ENCODE assay signal across 8 cellular contexts in the genomic region with DNA sequence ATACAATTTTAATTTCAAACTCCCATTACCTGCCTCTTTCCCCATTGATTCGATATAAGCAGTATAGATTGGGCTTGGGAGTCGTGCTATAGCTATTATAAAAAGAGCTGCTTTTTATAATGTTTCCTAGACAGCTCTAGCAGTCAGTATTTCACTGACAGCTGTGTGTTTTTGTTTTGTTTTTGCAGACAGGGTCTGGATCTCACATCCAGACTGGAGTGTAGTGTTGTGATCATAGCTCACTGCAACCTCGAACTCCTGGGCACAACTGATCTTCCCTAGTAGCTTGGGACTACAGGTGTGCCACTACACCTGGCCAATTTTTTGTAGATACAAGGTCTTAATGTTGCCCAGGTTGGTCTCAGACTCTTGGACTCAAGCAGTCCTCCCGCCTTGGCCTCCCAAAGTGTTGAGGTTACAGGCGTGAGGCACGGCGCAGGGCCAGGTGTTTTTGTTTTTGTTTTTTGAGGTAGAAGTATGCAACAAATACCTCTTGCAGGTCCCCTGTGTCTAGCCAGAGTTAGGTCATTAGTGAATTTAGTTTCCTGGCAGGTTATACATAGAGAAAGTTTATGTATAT. TPM values are rescaled to one million over a fixed set of nuclear protein-coding genes. Genes with fewer than 3 reads are reported as not detected.
DNase-seq lines count a peak whose midpoint lies in the region; ATAC-seq and TF ChIP-seq lines count a peak whose summit lies in the region.

No MANE protein-coding gene starts in this region.

- no peaks in the 10 kb centered on the region for H3K9me3 ChIP-seq in SK-N-MC (ENCODE audit: low read depth, low read length)
- no peaks in the 10 kb centered on the region for H3K9me3 ChIP-seq in fibroblast of lung (ENCODE audit: control insufficient read depth, insufficient read depth, low read depth, low read length)
- no peaks in the 10 kb centered on the region for H3K9me3 ChIP-seq in sigmoid colon

- intact Hi-C loops in sigmoid colon (cut with DNase I), result loop anchor here (2.0 to 10.0 kb wide), 2 partner anchors 99 to 571 kb away; partner anchors contain the start of genes HECTD3 and UROD

- H3K36me3 ChIP-seq in SK-N-MC (ENCODE audit: insufficient read depth, low read length) (peaks cover 42% of the 10 kb centered on the region), fibroblast of lung (ENCODE audit: control insufficient read depth, insufficient read depth, low read length) (no peaks in the 10 kb centered on the region), sigmoid colon (no peaks in the 10 kb centered on the region)

- WGBS in sigmoid colon, 2 donors, result 22 to 39% methylated on average over 7 of the region's 7 CpGs

- H3K4me2 ChIP-seq in fibroblast of lung (ENCODE audit: extremely low read depth, insufficient read depth, low read length), result peak overlapping the region; percentile 81

- in situ Hi-C loops in GM13977 (cut with MboI; ENCODE audit: low pct_unique_long_range_greater_than_20kb, low sequenced_read_pairs, unreplicated experiment), result no loop called here

- no peak for ATAC-seq in HG03135 (IDR thresholded peaks at IDR 0.05; ENCODE audit: unreplicated experiment)

- H3K27ac ChIP-seq in SK-N-MC (peak overlapping the region; percentile 90), fibroblast of lung (ENCODE audit: insufficient read depth, low read length) (peak overlapping the region; percentile 58), sigmoid colon (peak overlapping the region; percentile 92 to 98 (median 94))

- no peak for TF ChIP-seq CTCF in GM12875 (IDR thresholded peaks at IDR 0.05; ENCODE audit: borderline replicate concordance, insufficient read depth, low read depth, low read length)
- TF ChIP-seq CTCF in fibroblast of lung (conservative IDR thresholded peaks at IDR 0.05 in 1 of 2, IDR thresholded peaks at IDR 0.05 in 1 of 2; ENCODE audit: low read depth in 1 of 2, low read length in 2 of 2), result no peak
- no peak for TF ChIP-seq CTCF in sigmoid colon (IDR thresholded peaks at IDR 0.05)
- TF ChIP-seq CTCF in GM13977 (IDR thresholded peaks at IDR 0.05; ENCODE audit: extremely low read depth, insufficient read depth, missing control alignments), result no peak

- TF ChIP-seq POLR2A in sigmoid colon (IDR thresholded peaks at IDR 0.05), result no peak

- H3K9ac ChIP-seq in SK-N-MC (ENCODE audit: insufficient read length), result peak overlapping the region; percentile 99
- H3K9ac ChIP-seq in fibroblast of lung (ENCODE audit: insufficient read depth, low read length), result no peak overlapping the region

- no peaks in the 10 kb centered on the region for H3K27me3 ChIP-seq in fibroblast of lung (ENCODE audit: control insufficient read depth, insufficient read depth, low read length)
- no peaks in the 10 kb centered on the region for H3K27me3 ChIP-seq in sigmoid colon

- H3K4me3 ChIP-seq in GM12875 (ENCODE audit: low read depth, low read length) (peak overlapping the region; percentile 100), SK-N-MC (peak overlapping the region; percentile 96), fibroblast of lung (replicated peaks in 1 of 4; ENCODE audit: control extremely low read depth in 1 of 4, insufficient read depth in 1 of 4, low read depth in 3 of 4, low read length in 4 of 4) (peak overlapping the region; percentile 85 to 100 (median 98)), sigmoid colon (peak overlapping the region in 2 of 4 donors; percentile 79 to 82)

- no peaks in the 10 kb centered on the region for H4K20me1 ChIP-seq in fibroblast of lung (ENCODE audit: control insufficient read depth, extremely low read depth, insufficient read depth, low read length)

- no peak for TF ChIP-seq EP300 in sigmoid colon (IDR thresholded peaks at IDR 0.05)

- DNase-seq in SK-N-MC (ENCODE audit: low read depth, low spot score) (no peak), fibroblast of lung (ENCODE audit: low read depth in 2 of 2) (no peak), sigmoid colon (no peak), ecto neural progenitor cell (ENCODE audit: low spot score) (no peak), GM19240 (ENCODE audit: insufficient read length, low spot score) (no peak), GM13977 (ENCODE audit: low spot score) (no peak)

- H2AFZ ChIP-seq in fibroblast of lung (ENCODE audit: low read length), result no peak overlapping the region

- peaks cover 63% of the 10 kb centered on the region for H3K79me2 ChIP-seq in fibroblast of lung (ENCODE audit: control insufficient read depth, insufficient read depth, low read length)

- peaks cover 5% of the 10 kb centered on the region for H3K4me1 ChIP-seq in fibroblast of lung (ENCODE audit: control insufficient read depth, extremely low read depth, insufficient read depth, low read length)
- H3K4me1 ChIP-seq in sigmoid colon, result peaks cover 0 to 32% (median 23%) of the 10 kb centered on the region in 4 donors

RNA-seq across cellular contexts. Expression of gene NASP, which starts 1.7 kb away (rescaled TPM):
- total RNA-seq in fibroblast of lung (30.9 and 37.2 TPM in 2 replicates), sigmoid colon (10 to 100 TPM; 64.8 to 80.3 (median 75.4) TPM)
- polyA plus RNA-seq in fibroblast of lung (54.1 and 86.1 TPM in 2 replicates), sigmoid colon (100 to 1,000 TPM in 2 of 3 donors, 10 to 100 TPM in 1; 76.8 to 159 (median 133) TPM)
- polyA plus RNA-seq in fibroblast of lung (2012), result 53.7 and 90.6 TPM in 2 replicates
- polyA minus RNA-seq in fibroblast of lung (ENCODE audit: low replicate concordance), result 5.7 and 12.1 TPM in 2 replicates

RNA-seq across cellular contexts. Expression of gene AKR1A1, which starts 35.0 kb away (rescaled TPM):
- 110 and 123 TPM in 2 replicates for total RNA-seq in fibroblast of lung
- 110 and 120 TPM in 2 replicates for polyA plus RNA-seq in fibroblast of lung
- polyA plus RNA-seq in fibroblast of lung (2012), result 127 and 150 TPM in 2 replicates
- 136 and 170 TPM in 2 replicates for polyA minus RNA-seq in fibroblast of lung (ENCODE audit: low replicate concordance)
- 10 to 100 TPM; 39.6 to 64.2 (median 55.1) TPM for total RNA-seq in sigmoid colon
- polyA plus RNA-seq in sigmoid colon, result 100 to 1,000 TPM; 175 to 234 (median 217) TPM

RNA-seq across cellular contexts. Expression of gene CCDC17, which starts 38.3 kb away (rescaled TPM):
- 0.51 and 0.99 TPM in 2 replicates for total RNA-seq in fibroblast of lung
- polyA plus RNA-seq in fibroblast of lung, result 0.05 and 0.09 TPM in 2 replicates
- polyA plus RNA-seq in fibroblast of lung (2012), result 0.08 and 0.14 TPM in 2 replicates
- polyA minus RNA-seq in fibroblast of lung (ENCODE audit: low replicate concordance), result 0.71 TPM in 1 of 2 replicates, not detected in the other
- total RNA-seq in sigmoid colon, result 1 to 10 TPM in 3 of 4 donors, under 1 TPM in 1; 0.82 to 2.6 (median 2.0) TPM
- polyA plus RNA-seq in sigmoid colon, result 1 to 10 TPM in 2 of 3 donors, under 1 TPM in 1; 0.92 to 2.3 (median 1.2) TPM
